In the genomic region with DNA sequence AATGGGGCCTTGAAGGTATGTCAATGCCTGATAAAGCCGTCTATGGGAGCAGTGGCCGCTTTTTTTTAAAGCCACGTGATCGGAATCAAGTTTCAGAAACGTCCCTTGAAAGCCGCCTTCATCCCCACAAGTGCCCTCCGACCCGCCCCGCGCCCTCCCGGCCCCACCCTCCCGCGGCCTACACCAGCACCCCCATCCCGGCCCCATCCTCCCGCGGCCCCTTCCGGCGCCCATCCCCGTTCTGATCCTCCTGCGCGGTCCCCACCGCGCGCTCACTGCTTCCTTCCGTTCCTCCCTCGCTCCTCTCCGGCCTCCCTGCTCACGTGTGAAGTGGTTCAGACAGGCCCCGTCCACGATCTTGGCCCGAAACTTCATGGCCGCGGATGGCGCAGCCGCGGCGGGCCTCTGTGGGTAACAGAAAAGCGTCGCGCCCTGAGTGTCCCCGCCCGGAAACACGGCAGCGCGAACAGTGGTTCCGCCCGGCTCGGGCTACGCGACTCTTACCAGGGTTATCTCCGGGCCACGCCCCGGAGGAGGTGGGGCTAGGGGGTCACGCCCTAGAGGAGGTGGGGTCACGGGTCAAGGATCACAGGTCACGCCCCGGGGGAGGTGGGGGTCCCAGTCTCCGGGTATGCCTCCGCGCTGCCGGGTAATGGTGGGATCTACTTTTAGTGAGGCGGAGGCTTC, we compare ENCODE assay signal across 1 cellular context.
TF ChIP-seq lines count a peak whose summit lies in the region.

HUS1 (minus strand) TSS at position 471 of the 687 bp plus-strand sequence; CDS start at position 375, 96 bp downstream.

TF ChIP-seq in HepG2, 621 proteins besides CTCF, POLR2A, EP300 and RAD21 (continued from another document and continues in another):
- TF ChIP-seq, protein P1, sequence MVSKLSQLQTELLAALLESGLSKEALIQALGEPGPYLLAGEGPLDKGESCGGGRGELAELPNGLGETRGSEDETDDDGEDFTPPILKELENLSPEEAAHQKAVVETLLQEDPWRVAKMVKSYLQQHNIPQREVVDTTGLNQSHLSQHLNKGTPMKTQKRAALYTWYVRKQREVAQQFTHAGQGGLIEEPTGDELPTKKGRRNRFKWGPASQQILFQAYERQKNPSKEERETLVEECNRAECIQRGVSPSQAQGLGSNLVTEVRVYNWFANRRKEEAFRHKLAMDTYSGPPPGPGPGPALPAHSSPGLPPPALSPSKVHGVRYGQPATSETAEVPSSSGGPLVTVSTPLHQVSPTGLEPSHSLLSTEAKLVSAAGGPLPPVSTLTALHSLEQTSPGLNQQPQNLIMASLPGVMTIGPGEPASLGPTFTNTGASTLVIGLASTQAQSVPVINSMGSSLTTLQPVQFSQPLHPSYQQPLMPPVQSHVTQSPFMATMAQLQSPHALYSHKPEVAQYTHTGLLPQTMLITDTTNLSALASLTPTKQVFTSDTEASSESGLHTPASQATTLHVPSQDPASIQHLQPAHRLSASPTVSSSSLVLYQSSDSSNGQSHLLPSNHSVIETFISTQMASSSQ (IDR thresholded peaks at IDR 0.05; ENCODE audit: low read depth), result peak; percentile 59
- TF ChIP-seq, protein P1 (CRISPR knock-in tag; IDR thresholded peaks at IDR 0.05; ENCODE audit: borderline replicate concordance), result peak; percentile 85
- TF ChIP-seq, protein P2, sequence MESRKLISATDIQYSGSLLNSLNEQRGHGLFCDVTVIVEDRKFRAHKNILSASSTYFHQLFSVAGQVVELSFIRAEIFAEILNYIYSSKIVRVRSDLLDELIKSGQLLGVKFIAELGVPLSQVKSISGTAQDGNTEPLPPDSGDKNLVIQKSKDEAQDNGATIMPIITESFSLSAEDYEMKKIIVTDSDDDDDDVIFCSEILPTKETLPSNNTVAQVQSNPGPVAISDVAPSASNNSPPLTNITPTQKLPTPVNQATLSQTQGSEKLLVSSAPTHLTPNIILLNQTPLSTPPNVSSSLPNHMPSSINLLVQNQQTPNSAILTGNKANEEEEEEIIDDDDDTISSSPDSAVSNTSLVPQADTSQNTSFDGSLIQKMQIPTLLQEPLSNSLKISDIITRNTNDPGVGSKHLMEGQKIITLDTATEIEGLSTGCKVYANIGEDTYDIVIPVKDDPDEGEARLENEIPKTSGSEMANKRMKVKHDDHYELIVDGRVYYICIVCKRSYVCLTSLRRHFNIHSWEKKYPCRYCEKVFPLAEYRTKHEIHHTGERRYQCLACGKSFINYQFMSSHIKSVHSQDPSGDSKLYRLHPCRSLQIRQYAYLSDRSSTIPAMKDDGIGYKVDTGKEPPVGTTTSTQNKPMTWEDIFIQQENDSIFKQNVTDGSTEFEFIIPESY (CRISPR knock-in tag; IDR thresholded peaks at IDR 0.05), result peak; percentile 62
- TF ChIP-seq, protein P3, sequence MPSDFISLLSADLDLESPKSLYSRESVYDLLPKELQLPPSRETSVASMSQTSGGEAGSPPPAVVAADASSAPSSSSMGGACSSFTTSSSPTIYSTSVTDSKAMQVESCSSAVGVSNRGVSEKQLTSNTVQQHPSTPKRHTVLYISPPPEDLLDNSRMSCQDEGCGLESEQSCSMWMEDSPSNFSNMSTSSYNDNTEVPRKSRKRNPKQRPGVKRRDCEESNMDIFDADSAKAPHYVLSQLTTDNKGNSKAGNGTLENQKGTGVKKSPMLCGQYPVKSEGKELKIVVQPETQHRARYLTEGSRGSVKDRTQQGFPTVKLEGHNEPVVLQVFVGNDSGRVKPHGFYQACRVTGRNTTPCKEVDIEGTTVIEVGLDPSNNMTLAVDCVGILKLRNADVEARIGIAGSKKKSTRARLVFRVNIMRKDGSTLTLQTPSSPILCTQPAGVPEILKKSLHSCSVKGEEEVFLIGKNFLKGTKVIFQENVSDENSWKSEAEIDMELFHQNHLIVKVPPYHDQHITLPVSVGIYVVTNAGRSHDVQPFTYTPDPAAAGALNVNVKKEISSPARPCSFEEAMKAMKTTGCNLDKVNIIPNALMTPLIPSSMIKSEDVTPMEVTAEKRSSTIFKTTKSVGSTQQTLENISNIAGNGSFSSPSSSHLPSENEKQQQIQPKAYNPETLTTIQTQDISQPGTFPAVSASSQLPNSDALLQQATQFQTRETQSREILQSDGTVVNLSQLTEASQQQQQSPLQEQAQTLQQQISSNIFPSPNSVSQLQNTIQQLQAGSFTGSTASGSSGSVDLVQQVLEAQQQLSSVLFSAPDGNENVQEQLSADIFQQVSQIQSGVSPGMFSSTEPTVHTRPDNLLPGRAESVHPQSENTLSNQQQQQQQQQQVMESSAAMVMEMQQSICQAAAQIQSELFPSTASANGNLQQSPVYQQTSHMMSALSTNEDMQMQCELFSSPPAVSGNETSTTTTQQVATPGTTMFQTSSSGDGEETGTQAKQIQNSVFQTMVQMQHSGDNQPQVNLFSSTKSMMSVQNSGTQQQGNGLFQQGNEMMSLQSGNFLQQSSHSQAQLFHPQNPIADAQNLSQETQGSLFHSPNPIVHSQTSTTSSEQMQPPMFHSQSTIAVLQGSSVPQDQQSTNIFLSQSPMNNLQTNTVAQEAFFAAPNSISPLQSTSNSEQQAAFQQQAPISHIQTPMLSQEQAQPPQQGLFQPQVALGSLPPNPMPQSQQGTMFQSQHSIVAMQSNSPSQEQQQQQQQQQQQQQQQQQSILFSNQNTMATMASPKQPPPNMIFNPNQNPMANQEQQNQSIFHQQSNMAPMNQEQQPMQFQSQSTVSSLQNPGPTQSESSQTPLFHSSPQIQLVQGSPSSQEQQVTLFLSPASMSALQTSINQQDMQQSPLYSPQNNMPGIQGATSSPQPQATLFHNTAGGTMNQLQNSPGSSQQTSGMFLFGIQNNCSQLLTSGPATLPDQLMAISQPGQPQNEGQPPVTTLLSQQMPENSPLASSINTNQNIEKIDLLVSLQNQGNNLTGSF (CRISPR knock-in tag; IDR thresholded peaks at IDR 0.05), result 0 out of 2 replicates have a peak, but pooled peaks have one; percentile 59
- TF ChIP-seq, protein P4, sequence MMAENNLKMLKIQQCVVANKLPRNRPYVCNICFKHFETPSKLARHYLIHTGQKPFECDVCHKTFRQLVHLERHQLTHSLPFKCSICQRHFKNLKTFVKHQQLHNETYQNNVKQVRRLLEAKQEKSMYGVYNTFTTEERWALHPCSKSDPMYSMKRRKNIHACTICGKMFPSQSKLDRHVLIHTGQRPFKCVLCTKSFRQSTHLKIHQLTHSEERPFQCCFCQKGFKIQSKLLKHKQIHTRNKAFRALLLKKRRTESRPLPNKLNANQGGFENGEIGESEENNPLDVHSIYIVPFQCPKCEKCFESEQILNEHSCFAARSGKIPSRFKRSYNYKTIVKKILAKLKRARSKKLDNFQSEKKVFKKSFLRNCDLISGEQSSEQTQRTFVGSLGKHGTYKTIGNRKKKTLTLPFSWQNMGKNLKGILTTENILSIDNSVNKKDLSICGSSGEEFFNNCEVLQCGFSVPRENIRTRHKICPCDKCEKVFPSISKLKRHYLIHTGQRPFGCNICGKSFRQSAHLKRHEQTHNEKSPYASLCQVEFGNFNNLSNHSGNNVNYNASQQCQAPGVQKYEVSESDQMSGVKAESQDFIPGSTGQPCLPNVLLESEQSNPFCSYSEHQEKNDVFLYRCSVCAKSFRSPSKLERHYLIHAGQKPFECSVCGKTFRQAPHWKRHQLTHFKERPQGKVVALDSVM (CRISPR knock-in tag; IDR thresholded peaks at IDR 0.05), result peak; percentile 50; the same call in 1 of the 2 replicates
- TF ChIP-seq, protein P5, sequence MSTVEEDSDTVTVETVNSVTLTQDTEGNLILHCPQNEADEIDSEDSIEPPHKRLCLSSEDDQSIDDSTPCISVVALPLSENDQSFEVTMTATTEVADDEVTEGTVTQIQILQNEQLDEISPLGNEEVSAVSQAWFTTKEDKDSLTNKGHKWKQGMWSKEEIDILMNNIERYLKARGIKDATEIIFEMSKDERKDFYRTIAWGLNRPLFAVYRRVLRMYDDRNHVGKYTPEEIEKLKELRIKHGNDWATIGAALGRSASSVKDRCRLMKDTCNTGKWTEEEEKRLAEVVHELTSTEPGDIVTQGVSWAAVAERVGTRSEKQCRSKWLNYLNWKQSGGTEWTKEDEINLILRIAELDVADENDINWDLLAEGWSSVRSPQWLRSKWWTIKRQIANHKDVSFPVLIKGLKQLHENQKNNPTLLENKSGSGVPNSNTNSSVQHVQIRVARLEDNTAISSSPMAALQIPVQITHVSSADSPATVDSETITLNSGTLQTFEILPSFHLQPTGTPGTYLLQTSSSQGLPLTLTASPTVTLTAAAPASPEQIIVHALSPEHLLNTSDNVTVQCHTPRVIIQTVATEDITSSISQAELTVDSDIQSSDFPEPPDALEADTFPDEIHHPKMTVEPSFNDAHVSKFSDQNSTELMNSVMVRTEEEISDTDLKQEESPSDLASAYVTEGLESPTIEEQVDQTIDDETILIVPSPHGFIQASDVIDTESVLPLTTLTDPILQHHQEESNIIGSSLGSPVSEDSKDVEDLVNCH (CRISPR knock-in tag; IDR thresholded peaks at IDR 0.05), result no peak
- peak; percentile 90; the same call in 1 of the 2 replicates for TF ChIP-seq NKX3-1 (CRISPR knock-in tag; IDR thresholded peaks at IDR 0.05)
- TF ChIP-seq ZNF691 (CRISPR knock-in tag; IDR thresholded peaks at IDR 0.05; ENCODE audit: borderline replicate concordance, low read depth), result peak; percentile 86
- TF ChIP-seq ARID2 (CRISPR knock-in tag; IDR thresholded peaks at IDR 0.05; ENCODE audit: borderline replicate concordance), result no peak
- peak; percentile 30; the same call in 1 of the 2 replicates for TF ChIP-seq LCORL (IDR thresholded peaks at IDR 0.05)
- TF ChIP-seq LCORL (CRISPR knock-in tag; IDR thresholded peaks at IDR 0.05), result peak; percentile 73; the same call in 1 of the 2 replicates
- 0 out of 2 replicates have a peak, but pooled peaks have one; percentile 93 for TF ChIP-seq ZNF720 (CRISPR knock-in tag; IDR thresholded peaks at IDR 0.05)
- TF ChIP-seq HDAC2 (CRISPR knock-in tag; IDR thresholded peaks at IDR 0.05), result peak; percentile 68
- TF ChIP-seq RFX1 (IDR thresholded peaks at IDR 0.05), result no peak
- no peak for TF ChIP-seq ZKSCAN1 (IDR thresholded peaks at IDR 0.05; ENCODE audit: low read length)
- no peak for TF ChIP-seq SMARCC2 (IDR thresholded peaks at IDR 0.05)
- peak; percentile 78 for TF ChIP-seq SIX4 (CRISPR knock-in tag; IDR thresholded peaks at IDR 0.05)
- peak; percentile 84 for TF ChIP-seq THRA (CRISPR knock-in tag; IDR thresholded peaks at IDR 0.05; ENCODE audit: borderline replicate concordance)
- peak; percentile 86 for TF ChIP-seq ZNF777 (CRISPR knock-in tag; IDR thresholded peaks at IDR 0.05)
- peak; percentile 83; the same call in 1 of the 2 replicates for TF ChIP-seq ZNF615 (CRISPR knock-in tag; IDR thresholded peaks at IDR 0.05; ENCODE audit: borderline replicate concordance)
- no peak for TF ChIP-seq ZNF337 (CRISPR knock-in tag; IDR thresholded peaks at IDR 0.05; ENCODE audit: borderline replicate concordance, low read depth)
- TF ChIP-seq ZIK1 (CRISPR knock-in tag; IDR thresholded peaks at IDR 0.05; ENCODE audit: borderline replicate concordance, low read depth), result peak; percentile 58; the same call in 1 of the 2 replicates
